ENCODE assay signal across 8 cellular contexts in the genomic region with DNA sequence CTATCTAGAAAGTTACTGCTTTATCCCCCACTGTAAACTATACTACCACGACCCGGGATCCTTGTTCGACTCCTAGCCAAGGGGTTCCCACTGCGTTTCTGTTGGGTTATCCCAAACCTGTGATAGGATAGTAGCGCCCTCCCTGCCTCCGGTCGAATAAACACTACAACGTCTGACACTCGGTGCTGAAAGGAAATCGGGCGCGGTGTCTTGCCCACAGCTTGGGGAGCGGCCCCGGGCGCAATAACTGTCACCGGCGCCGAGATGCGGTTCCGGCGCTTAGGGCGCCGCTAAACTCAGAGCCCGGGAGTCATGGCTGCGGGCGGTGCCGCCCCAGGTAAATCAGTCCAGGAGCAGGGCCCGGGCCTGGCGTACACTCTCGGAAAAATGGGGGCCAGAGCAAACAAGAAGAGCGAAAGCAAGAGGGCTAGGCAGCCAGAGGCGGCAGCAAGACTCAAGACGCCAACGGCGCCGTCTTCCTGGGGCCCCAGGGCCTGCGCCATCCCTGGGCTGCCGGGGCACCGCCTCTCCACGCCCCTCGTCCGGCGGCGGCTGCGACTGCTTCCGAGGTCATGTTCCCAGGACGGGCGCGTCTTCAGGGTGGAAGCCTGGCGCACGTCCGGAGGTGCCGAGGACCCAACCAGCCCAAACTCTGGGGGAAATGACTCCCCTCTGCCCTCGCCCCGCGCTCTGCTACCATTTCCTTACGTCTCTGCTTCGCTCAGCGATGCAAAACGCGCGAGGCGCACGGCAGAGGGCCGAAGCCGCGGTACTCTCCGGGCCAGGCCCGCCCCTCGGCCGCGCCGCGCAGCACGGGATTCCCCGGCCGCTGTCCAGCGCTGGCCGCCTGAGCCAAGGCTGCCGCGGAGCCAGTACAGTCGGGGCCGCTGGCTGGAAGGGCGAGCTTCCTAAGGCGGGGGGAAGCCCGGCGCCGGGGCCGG. TPM values are rescaled to one million over a fixed set of nuclear protein-coding genes. Genes with fewer than 3 reads are reported as not detected.
DNase-seq lines count a peak whose midpoint lies in the region; ATAC-seq and TF ChIP-seq lines count a peak whose summit lies in the region.

A gene (plus strand): TSS at position 575 of the 941 bp plus-strand sequence. CDS start 87 bp downstream, at position 662.

- 0 to 1% (median 1%) methylated on average over 42 to 89 of the region's 89 CpGs for WGBS in spleen, 5 donors

- TF ChIP-seq CTCF in VCaP (conservative IDR thresholded peaks at IDR 0.05) (no peak; the same call in 1 of the 2 replicates), breast epithelium (IDR thresholded peaks at IDR 0.05) (no peak), spleen (IDR thresholded peaks at IDR 0.05 in 8 of 11, conservative IDR thresholded peaks at IDR 0.05 in 3 of 11) (peak in 2 of 11 experiments; percentile 6 to 8)

- H3K27me3 ChIP-seq in breast epithelium (no peaks in the 10 kb centered on the region), spleen (replicated peaks in 1 of 7) (no peaks in the 10 kb centered on the region)

- ATAC-seq in HG02870 (IDR thresholded peaks at IDR 0.05; ENCODE audit: unreplicated experiment), result peak; percentile 85

- H3K4me1 ChIP-seq in breast epithelium, result peaks cover 0 to 7% of the 10 kb centered on the region in 2 donors
- H3K4me1 ChIP-seq in spleen, result peaks cover 15 to 48% (median 27%) of the 10 kb centered on the region in 6 donors

- H3K36me3 ChIP-seq in breast epithelium, result peaks cover 6% of the 10 kb centered on the region
- H3K36me3 ChIP-seq in spleen, result peaks cover 0 to 27% (median 16%) of the 10 kb centered on the region in 6 donors

- H3K4me3 ChIP-seq in breast epithelium (peak within 1 kb of the TSS; percentile 77 to 88 (median 84)), spleen (peak within 1 kb of the TSS; percentile 80 to 99 (median 95))

- H3K27ac ChIP-seq in VCaP, result peak within 1 kb of the TSS; percentile 96
- peak within 1 kb of the TSS; percentile 95 to 98 for H3K27ac ChIP-seq in breast epithelium
- peak within 1 kb of the TSS; percentile 92 to 99 (median 96) for H3K27ac ChIP-seq in spleen

- TF ChIP-seq POLR2A in breast epithelium (IDR thresholded peaks at IDR 0.05) (peak; percentile 88), spleen (IDR thresholded peaks at IDR 0.05) (peak in 2 of 3 donors; percentile 21 to 86)

- peak; percentile 54 for DNase-seq in NCI-H1436 (lab: John Stamatoyannopoulos, UW)
- no peak for DNase-seq in NCI-H1436 treated with DMSO at 0.1 percent for 48 hours (lab: John Stamatoyannopoulos, UW)
- DNase-seq in NCI-H2029 treated with DMSO at 0.1 percent for 48 hours (lab: John Stamatoyannopoulos, UW), result peak; percentile 36
- peak; percentile 65 to 77 for DNase-seq in breast epithelium (ENCODE audit: low spot score in 2 of 2)
- peak; percentile 75 for DNase-seq in iPS-NIHi7 (ENCODE audit: extremely low spot score)
- peak; percentile 97 for DNase-seq in spleen

- H3K9me3 ChIP-seq in breast epithelium (no peaks in the 10 kb centered on the region), spleen (no peaks in the 10 kb centered on the region)

- intact Hi-C loops in breast epithelium (cut with DNase I; ENCODE audit: low total_unique reads), result no loop called here
- intact Hi-C loops in spleen (cut with DNase I; ENCODE audit: low total_unique reads), result no loop called here

RNA-seq across cellular contexts. Expression of the gene that starts here (rescaled TPM):
- total RNA-seq in breast epithelium (100 to 1,000 TPM; 101 to 105 (median 105) TPM), spleen (10 to 100 TPM; 72.6 to 91.3 (median 81.0) TPM)
- polyA plus RNA-seq in spleen, result 100 to 1,000 TPM; 119 to 145 (median 142) TPM
